24 cellular contexts compared by ENCODE assay signal in genomic region chr12:71242511-71242910, GRCh38.
"Had no signal": no experiment of that assay in that cellular context is flagged by ENCODE, and none has a peak within 500 bp of the region (broad histone marks: within the 10 kb centered on the region; RNA-seq: fewer than 3 reads in every experiment).

No MANE protein-coding gene starts in this region.

- H3K4me3 Mint-ChIP-seq: activated CD4-positive, alpha-beta memory T cell treated with anti-CD3 and anti-CD28 coated beads for 36 hours; activated CD4-positive, alpha-beta T cell treated with anti-CD3 and anti-CD28 coated beads, Interleukin-2, amount 10 ng/mL, durations not matched to agents 7 days and 5 days; activated naive CD4-positive, alpha-beta T cell treated with anti-CD3 and anti-CD28 coated beads, Interleukin-2, amount 10 ng/mL, durations not matched to agents 7 days and 5 days; activated naive CD8-positive, alpha-beta T cell treated with anti-CD3 and anti-CD28 coated beads for 36 hours; brain had no signal

- H3K4me3 ChIP-seq: cardiac muscle cell, SK-N-MC had no signal

- H3K27me3 Mint-ChIP-seq: activated CD4-positive, alpha-beta memory T cell treated with anti-CD3 and anti-CD28 coated beads for 36 hours; activated CD4-positive, alpha-beta T cell treated with anti-CD3 and anti-CD28 coated beads, Interleukin-2, amount 10 ng/mL, durations not matched to agents 7 days and 5 days; activated naive CD4-positive, alpha-beta T cell treated with anti-CD3 and anti-CD28 coated beads, Interleukin-2, amount 10 ng/mL, durations not matched to agents 7 days and 5 days; activated naive CD8-positive, alpha-beta T cell treated with anti-CD3 and anti-CD28 coated beads for 36 hours had no signal

- H3K9me3 Mint-ChIP-seq: activated CD4-positive, alpha-beta memory T cell treated with anti-CD3 and anti-CD28 coated beads for 36 hours; activated CD4-positive, alpha-beta T cell treated with anti-CD3 and anti-CD28 coated beads, Interleukin-2, amount 10 ng/mL, durations not matched to agents 7 days and 5 days; activated naive CD4-positive, alpha-beta T cell treated with anti-CD3 and anti-CD28 coated beads, Interleukin-2, amount 10 ng/mL, durations not matched to agents 7 days and 5 days; activated naive CD8-positive, alpha-beta T cell treated with anti-CD3 and anti-CD28 coated beads for 36 hours; activated T-helper 2 cell treated with anti-CD3 and anti-CD28 coated beads, Interferon-gamma antibody, Interleukin-2, Interleukin-4, amounts not matched to agents 10 μg/mL and 5 μg/mL and 100 μg/mL, durations not matched to agents 14 hours and 24 hours and 36 hours had no signal

- H3K27me3 ChIP-seq: cardiac muscle cell had no signal

- H3K4me1 Mint-ChIP-seq: activated CD4-positive, alpha-beta T cell treated with anti-CD3 and anti-CD28 coated beads, Interleukin-2, amount 10 ng/mL, durations not matched to agents 7 days and 5 days; activated naive CD4-positive, alpha-beta T cell treated with anti-CD3 and anti-CD28 coated beads, Interleukin-2, amount 10 ng/mL, durations not matched to agents 7 days and 5 days; activated naive CD8-positive, alpha-beta T cell treated with anti-CD3 and anti-CD28 coated beads for 36 hours had no signal

- H3K27ac Mint-ChIP-seq: activated CD4-positive, alpha-beta memory T cell treated with anti-CD3 and anti-CD28 coated beads for 36 hours; activated CD4-positive, alpha-beta T cell treated with anti-CD3 and anti-CD28 coated beads, Interleukin-2, amount 10 ng/mL, durations not matched to agents 7 days and 5 days; activated naive CD4-positive, alpha-beta T cell treated with anti-CD3 and anti-CD28 coated beads, Interleukin-2, amount 10 ng/mL, durations not matched to agents 7 days and 5 days; activated naive CD8-positive, alpha-beta T cell treated with anti-CD3 and anti-CD28 coated beads for 36 hours; activated T-helper 2 cell treated with anti-CD3 and anti-CD28 coated beads, Interferon-gamma antibody, Interleukin-2, Interleukin-4, amounts not matched to agents 10 μg/mL and 5 μg/mL and 100 μg/mL, durations not matched to agents 14 hours and 24 hours and 36 hours had no signal

- H3K36me3 ChIP-seq: cardiac muscle cell had no signal

- DNase-seq: activated CD4-positive, alpha-beta memory T cell treated with anti-CD3 and anti-CD28 coated beads for 36 hours; activated CD4-positive, alpha-beta T cell treated with anti-CD3 and anti-CD28 coated beads, Interleukin-2, amount 10 ng/mL, durations not matched to agents 7 days and 5 days; activated CD4-positive, CD25-positive, alpha-beta regulatory T cell; activated gamma-delta T cell treated with Interleukin-2 at 50 U/mL for 16 hours; activated naive CD4-positive, alpha-beta T cell treated with anti-CD3 and anti-CD28 coated beads, Interleukin-2, amount 10 ng/mL, durations not matched to agents 7 days and 5 days; activated naive CD8-positive, alpha-beta T cell treated with anti-CD3 and anti-CD28 coated beads for 36 hours; activated T-cell treated with anti-CD3 and anti-CD28 coated beads for 4 hours; activated T-cell treated with anti-CD3 and anti-CD28 coated beads, Interleukin-2, amount 50 U/mL, for 48 hours; cerebellar nuclear complex; KG1; NCI-H1092; NCI-H1417; NCI-H1930; NCI-H2171; NCI-H2227 treated with DMSO at 0.1 percent for 48 hours; NCI-H446 treated with DMSO at 0.1 percent for 48 hours; NCI-H526; NCI-H82; T-helper 1 cell had no signal

- H3K36me3 Mint-ChIP-seq: activated CD4-positive, alpha-beta memory T cell treated with anti-CD3 and anti-CD28 coated beads for 36 hours; activated naive CD4-positive, alpha-beta T cell treated with anti-CD3 and anti-CD28 coated beads, Interleukin-2, amount 10 ng/mL, durations not matched to agents 7 days and 5 days; activated naive CD8-positive, alpha-beta T cell treated with anti-CD3 and anti-CD28 coated beads for 36 hours; brain had no signal

- H3K27ac ChIP-seq: cardiac muscle cell, SK-N-MC, VCaP had no signal
